15 cellular contexts compared by ENCODE assay signal in the genomic region with DNA sequence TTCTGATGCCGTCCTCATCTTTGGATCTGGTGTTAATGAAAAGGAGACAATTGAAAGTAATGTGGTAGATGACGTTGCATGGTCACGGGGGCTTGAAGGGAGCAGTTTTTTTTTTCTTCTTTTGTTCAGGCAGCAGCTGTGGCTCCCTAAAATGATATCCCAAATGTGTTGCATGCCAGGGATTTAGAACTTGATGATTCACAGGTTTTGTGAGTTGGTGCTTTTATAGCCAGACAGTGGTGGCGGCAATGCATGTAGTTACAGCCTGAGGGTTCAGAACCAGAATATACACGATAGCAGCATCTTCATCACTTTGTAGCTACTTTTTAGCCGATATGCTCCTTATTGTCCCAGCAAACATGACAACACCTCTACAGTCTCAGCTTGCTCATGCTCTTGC.
DNase-seq lines count a peak whose midpoint lies in the region; ATAC-seq and TF ChIP-seq lines count a peak whose summit lies in the region.
"Had no signal": no experiment of that assay in that cellular context is flagged by ENCODE, and none has a peak within 500 bp of the region (broad histone marks: within the 10 kb centered on the region; RNA-seq: fewer than 3 reads in every experiment).

No MANE protein-coding gene starts in this region.

- H3K4me1 ChIP-seq in SJCRH30 = peaks cover 6% of the 10 kb centered on the region

- H3K36me3 ChIP-seq in SJCRH30 = no peaks in the 10 kb centered on the region

- no peaks in the 10 kb centered on the region; the same call in none of the 2 replicates for H3K27me3 ChIP-seq in SJCRH30

- no peak for ATAC-seq in GM18873 (IDR thresholded peaks at IDR 0.05; ENCODE audit: low FRiP score, unreplicated experiment)
- ATAC-seq: CD8-positive, alpha-beta T cell had no signal

- no peak for TF ChIP-seq CTCF in foreskin fibroblast (IDR thresholded peaks at IDR 0.05; ENCODE audit: low read depth, low read length)

- H3K4me3 ChIP-seq in SJCRH30 (peak overlapping the region; percentile 11; the same call in 1 of the 2 replicates), foreskin fibroblast (ENCODE audit: low read depth in 1 of 2, low read length in 2 of 2) (no peak overlapping the region)

- no peak overlapping the region for H3K27ac ChIP-seq in SJCRH30

- H3K9me3 ChIP-seq in SJCRH30 (replicated peaks) = no peaks in the 10 kb centered on the region
- H3K9me3 ChIP-seq: SK-N-SH had no signal

- DNase-seq in AG08395 (ENCODE audit: low spot score) = peak; percentile 60
- DNase-seq in ELR (ENCODE audit: low read depth) = peak; percentile 14
- peak; percentile 26 to 45 for DNase-seq in SJCRH30
- peak; percentile 64 to 79 for DNase-seq in foreskin fibroblast
- DNase-seq in ureter (ENCODE audit: low spot score) = no peak
- no peak for DNase-seq in NK-92 (lab: John Stamatoyannopoulos, UW; ENCODE audit: unreplicated experiment)
- no peak for DNase-seq in COLO668 (lab: John Stamatoyannopoulos, UW; ENCODE audit: unreplicated experiment)
- DNase-seq: CD8-positive, alpha-beta T cell; KBM-7; MM.1S; NCI-H1105; NCI-H1694 treated with DMSO at 0.1 percent for 48 hours; NCI-H69; SK-N-SH had no signal

Comparison
In these comparisons a context has a peak if more than half of its experiments do, and no peak if none do; other contexts are left out.
1. DNase-seq: peak in AG08395 (single experiment), ELR (single experiment), SJCRH30 (2 of 2) and foreskin fibroblast (2 of 2); none in ureter (single experiment), NK-92 (single experiment) and COLO668 (single experiment).